In the genomic region with DNA sequence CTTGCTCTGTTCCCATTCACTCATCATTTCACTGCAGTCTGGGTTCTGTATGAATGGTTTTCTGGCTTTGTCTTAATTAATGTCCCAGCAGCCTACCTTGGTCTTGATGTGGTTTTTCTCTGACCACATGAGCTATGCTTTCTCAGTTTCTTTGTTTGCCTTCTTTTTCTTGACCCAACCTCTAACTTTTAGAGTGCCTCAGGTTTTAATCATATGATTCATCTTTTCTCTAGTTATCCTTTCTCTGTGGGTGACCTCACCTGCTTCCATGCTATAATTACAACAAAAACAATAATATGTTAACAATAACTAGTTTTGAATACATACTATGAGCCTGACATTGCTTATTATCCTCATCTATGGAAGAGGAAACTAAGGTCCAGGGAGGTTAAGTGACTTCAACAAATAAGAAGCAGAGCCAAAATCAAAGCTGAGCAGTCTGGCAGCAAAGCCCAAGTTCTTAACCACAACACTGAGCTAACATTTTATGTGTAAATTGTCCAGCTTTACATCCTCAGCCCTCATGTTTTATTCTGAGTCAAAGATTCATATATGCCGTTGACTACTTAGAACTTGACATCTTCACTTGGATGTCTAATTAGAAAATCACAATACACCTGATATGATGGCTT, we compare ENCODE assay signal across 1 cellular context.
TF ChIP-seq lines count a peak whose summit lies in the region.

No MANE protein-coding gene starts in this region.

TF ChIP-seq in HepG2, 621 proteins besides CTCF, POLR2A, EP300 and RAD21:
- TF ChIP-seq ZNF816 (CRISPR knock-in tag; IDR thresholded peaks at IDR 0.05; ENCODE audit: borderline replicate concordance) (no peak), PITX1 (CRISPR knock-in tag; IDR thresholded peaks at IDR 0.05) (no peak), FOXP1 (IDR thresholded peaks at IDR 0.05) (no peak), FOXP1 (CRISPR knock-in tag; IDR thresholded peaks at IDR 0.05) (no peak), MTA3 (CRISPR knock-in tag; IDR thresholded peaks at IDR 0.05) (no peak), ZNF350 (CRISPR knock-in tag; IDR thresholded peaks at IDR 0.05; ENCODE audit: borderline replicate concordance, low read depth) (no peak), ZNF878 (CRISPR knock-in tag; IDR thresholded peaks at IDR 0.05) (no peak), KMT2A (CRISPR knock-in tag; IDR thresholded peaks at IDR 0.05) (no peak), SAFB2 (CRISPR knock-in tag; IDR thresholded peaks at IDR 0.05; ENCODE audit: borderline replicate concordance, low read depth) (no peak), PCBP1 (IDR thresholded peaks at IDR 0.05; ENCODE audit: borderline replicate concordance, low read depth, low read length) (no peak), ZNF274 (CRISPR knock-in tag; IDR thresholded peaks at IDR 0.05) (no peak), RBM22 (optimal IDR thresholded peaks at IDR 0.05; ENCODE audit: low read length) (no peak), SMAD9 (CRISPR knock-in tag; IDR thresholded peaks at IDR 0.05) (no peak), CBFB (CRISPR knock-in tag; IDR thresholded peaks at IDR 0.05) (no peak), GATA4 (IDR thresholded peaks at IDR 0.05; ENCODE audit: borderline replicate concordance, low read depth) (no peak), ZNF317 (CRISPR knock-in tag; IDR thresholded peaks at IDR 0.05) (no peak), NR2F2 (IDR thresholded peaks at IDR 0.05; ENCODE audit: borderline replicate concordance, low read depth) (no peak)
